In genomic region chr12:111417290-111417689, GRCh38 we compare ENCODE assay signal across 20 cellular contexts.
"Had no signal": no experiment of that assay in that cellular context is flagged by ENCODE, and none has a peak within 500 bp of the region (broad histone marks: within the 10 kb centered on the region; RNA-seq: fewer than 3 reads in every experiment).

No MANE protein-coding gene starts in this region.

- ATAC-seq: foreskin keratinocyte; left lung; lower lobe of right lung; pancreas; stimulated activated naive CD8-positive, alpha-beta T cell treated with anti-CD3 and anti-CD28 coated beads, Interleukin-15, Interleukin-2, amounts not matched to agents 100 U/mL and 50 U/mL, for 24 hours had no signal

- H3K4me1 Mint-ChIP-seq: mesothelial cell of epicardium had no signal

- H3K27ac ChIP-seq: foreskin keratinocyte, left lung, lower lobe of right lung, neural progenitor cell, pancreas, suprapubic skin, thyroid gland had no signal

- H3K27me3 Mint-ChIP-seq: memory B cell had no signal

- H3K27me3 ChIP-seq: foreskin keratinocyte, left lung, neural progenitor cell, pancreas, suprapubic skin, thyroid gland had no signal

- DNase-seq: dermis blood vessel endothelial cell; endodermal cell; erythroblast; foreskin keratinocyte; immature natural killer cell; left lung; lower lobe of right lung; natural killer cell; nucleus accumbens; small intestine; stimulated activated CD4-positive, alpha-beta T cell treated with anti-CD3 and anti-CD28 coated beads, Interleukin-12 subunit alpha, Interleukin-12 subunit beta, amount 100 ng/mL, for 4 hours; stimulated activated naive CD8-positive, alpha-beta T cell treated with anti-CD3 and anti-CD28 coated beads, Interleukin-15, Interleukin-2, amounts not matched to agents 100 U/mL and 50 U/mL, for 24 hours; thyroid gland had no signal

- H3K36me3 Mint-ChIP-seq: mesothelial cell of epicardium, natural killer cell, neural progenitor cell had no signal

- H3K9me3 Mint-ChIP-seq: endodermal cell, immature natural killer cell, memory B cell, mesothelial cell of epicardium, natural killer cell, neural progenitor cell, type B pancreatic cell had no signal

- H3K4me3 Mint-ChIP-seq: endodermal cell, immature natural killer cell, memory B cell, mesothelial cell of epicardium, natural killer cell, neural progenitor cell, type B pancreatic cell had no signal

- H3K36me3 ChIP-seq: neural progenitor cell had no signal

- H2AFZ ChIP-seq: neural progenitor cell had no signal

- H3K4me2 ChIP-seq: neural progenitor cell had no signal

- H3K4me3 ChIP-seq: left lung, lower lobe of right lung, neural progenitor cell, pancreas, suprapubic skin, thyroid gland had no signal

- H3K4me1 ChIP-seq: foreskin keratinocyte had no signal

- H3K27ac Mint-ChIP-seq: endodermal cell, memory B cell, mesothelial cell of epicardium, neural progenitor cell, progenitor cell of endocrine pancreas, type B pancreatic cell had no signal

- H3K9me3 ChIP-seq: left lung, lower lobe of right lung, pancreas, suprapubic skin, thyroid gland had no signal
